1 cellular context compared by ENCODE assay signal in genomic region chr7:22016547-22016946, GRCh38.
TF ChIP-seq lines count a peak whose summit lies in the region.

No MANE protein-coding gene starts in this region.

TF ChIP-seq in GM12878, 131 proteins besides CTCF, POLR2A, EP300 and RAD21 (continued from another document):
- TF ChIP-seq ZNF592 (IDR thresholded peaks at IDR 0.05) (no peak), BHLHE40 (IDR thresholded peaks at IDR 0.05; ENCODE audit: borderline replicate concordance in 1 of 2, low read depth in 2 of 2, low read length in 1 of 2) (no peak), TCF12 (IDR thresholded peaks at IDR 0.05; ENCODE audit: low read depth, low read length) (no peak), PKNOX1 (IDR thresholded peaks at IDR 0.05) (no peak), HCFC1 (IDR thresholded peaks at IDR 0.05; ENCODE audit: low read length) (no peak), CREM (IDR thresholded peaks at IDR 0.05; ENCODE audit: low read depth) (no peak), SREBF1 (IDR thresholded peaks at IDR 0.05; ENCODE audit: low read length) (no peak), ZNF217 (IDR thresholded peaks at IDR 0.05) (no peak), SIX5 (IDR thresholded peaks at IDR 0.05; ENCODE audit: low read depth, low read length, severe bottlenecking) (no peak), NKRF (conservative IDR thresholded peaks at IDR 0.05) (no peak), CHD4 (IDR thresholded peaks at IDR 0.05) (no peak), BCL3 (IDR thresholded peaks at IDR 0.05; ENCODE audit: borderline replicate concordance, insufficient read depth, low read depth, low read length, poor library complexity, severe bottlenecking) (no peak), MEF2A (IDR thresholded peaks at IDR 0.05; ENCODE audit: insufficient read depth, low read depth, low read length) (no peak), TBL1XR1 (IDR thresholded peaks at IDR 0.05; ENCODE audit: low read depth, low read length) (no peak)
